ENCODE assay signal across 21 cellular contexts in genomic region chr2:101975171-101975870, GRCh38. TPM values are rescaled to one million over a fixed set of nuclear protein-coding genes. Genes with fewer than 3 reads are reported as not detected.
"Had no signal": no experiment of that assay in that cellular context is flagged by ENCODE, and none has a peak within 500 bp of the region (broad histone marks: within the 10 kb centered on the region; RNA-seq: fewer than 3 reads in every experiment).

No MANE protein-coding gene starts in this region.

- DNase-seq: dorsolateral prefrontal cortex; effector CD8-positive, alpha-beta T cell; gastrocnemius medialis; heart right ventricle; kidney glomerular epithelial cell; mammary epithelial cell; mucosa of descending colon; naive thymus-derived CD8-positive, alpha-beta T cell; nucleus accumbens; pancreas; right cardiac atrium; small intestine; stimulated activated CD4-positive, alpha-beta T cell treated with anti-CD3 and anti-CD28 coated beads, Interleukin-12 subunit alpha, Interleukin-12 subunit beta, amount 100 ng/mL, for 4 hours; stimulated activated naive CD4-positive, alpha-beta T cell; stomach; substantia nigra; transverse colon had no signal

- FAIRE-seq: islet of Langerhans, pancreas, small intestine had no signal

- ATAC-seq: gastrocnemius medialis; mucosa of descending colon; naive thymus-derived CD8-positive, alpha-beta T cell; right cardiac atrium had no signal

- H3K27ac ChIP-seq: coronary artery, dorsolateral prefrontal cortex, gastrocnemius medialis, pancreas, stomach, thoracic aorta, transverse colon had no signal

- H3K36me3 ChIP-seq: gastrocnemius medialis, heart right ventricle, pancreas, stomach, thoracic aorta, transverse colon had no signal

- H3K4me3 Mint-ChIP-seq: naive thymus-derived CD8-positive, alpha-beta T cell had no signal

- H3K27me3 Mint-ChIP-seq: progenitor cell of endocrine pancreas had no signal

- H3K9me3 ChIP-seq: gastrocnemius medialis, mucosa of descending colon, pancreas, thoracic aorta, transverse colon had no signal

- H3K4me3 ChIP-seq: coronary artery, dorsolateral prefrontal cortex, gastrocnemius medialis, heart right ventricle, mucosa of descending colon, pancreas, stomach, thoracic aorta, transverse colon had no signal

- H3K27me3 ChIP-seq: dorsolateral prefrontal cortex, gastrocnemius medialis, pancreas, stomach, transverse colon had no signal

- H3K27ac Mint-ChIP-seq: naive thymus-derived CD8-positive, alpha-beta T cell; progenitor cell of endocrine pancreas had no signal

- H3K4me1 ChIP-seq: gastrocnemius medialis, pancreas, transverse colon had no signal

- H3K4me1 Mint-ChIP-seq: naive thymus-derived CD8-positive, alpha-beta T cell had no signal

RNA-seq across cellular contexts. Expression of gene IL1R2, which starts 16.4 kb away (rescaled TPM):
- total RNA-seq: naive thymus-derived CD8-positive, alpha-beta T cell; progenitor cell of endocrine pancreas had no signal
